In the genomic region with DNA sequence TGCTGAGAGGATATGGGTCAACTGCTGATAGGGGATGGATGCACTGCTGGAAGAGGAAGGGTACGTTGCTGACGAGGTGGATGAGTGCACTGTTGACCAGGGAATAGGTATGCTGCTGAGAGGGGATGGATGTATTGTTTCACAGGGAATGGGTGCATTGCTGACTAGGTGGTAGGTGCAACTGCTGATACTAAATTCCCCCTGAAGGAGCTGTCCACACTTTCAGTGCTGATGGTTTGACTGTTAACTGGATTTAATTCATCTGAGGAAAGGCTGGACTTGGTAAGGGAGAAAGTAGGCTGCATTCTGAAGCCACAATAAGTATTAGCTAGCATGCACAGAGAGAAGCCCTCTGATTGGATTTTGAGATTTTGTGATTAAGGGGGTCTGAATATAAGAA, we compare ENCODE assay signal across 16 cellular contexts.
DNase-seq lines count a peak whose midpoint lies in the region; ATAC-seq and TF ChIP-seq lines count a peak whose summit lies in the region.
"Had no signal": no experiment of that assay in that cellular context is flagged by ENCODE, and none has a peak within 500 bp of the region (broad histone marks: within the 10 kb centered on the region; RNA-seq: fewer than 3 reads in every experiment).

No MANE protein-coding gene starts in this region.

- no peaks in the 10 kb centered on the region for H3K4me1 Mint-ChIP-seq in progenitor cell of endocrine pancreas (ENCODE audit: low read depth)
- H3K4me1 Mint-ChIP-seq: CD14-positive monocyte had no signal

- H3K4me3 ChIP-seq in SJCRH30: no peak overlapping the region
- H3K4me3 ChIP-seq: Peyer's patch had no signal

- no peaks in the 10 kb centered on the region for H3K9me3 ChIP-seq in SJCRH30 (replicated peaks)

- peak overlapping the region; percentile 1 for H3K27ac Mint-ChIP-seq in progenitor cell of endocrine pancreas
- H3K27ac Mint-ChIP-seq: CD14-positive monocyte had no signal

- no peaks in the 10 kb centered on the region for H3K9me3 Mint-ChIP-seq in progenitor cell of endocrine pancreas (ENCODE audit: low read depth)

- no peaks in the 10 kb centered on the region for H3K4me1 ChIP-seq in SJCRH30
- H3K4me1 ChIP-seq: Peyer's patch had no signal

- TF ChIP-seq RAD21 in Ishikawa (IDR thresholded peaks at IDR 0.05; ENCODE audit: low read depth): no peak

- no peak for ATAC-seq in HG02970 (IDR thresholded peaks at IDR 0.05; ENCODE audit: low FRiP score, unreplicated experiment)

- peak; percentile 19 to 50 for DNase-seq in SJCRH30
- peak; percentile 39 for DNase-seq in iPS-NIHi11 (ENCODE audit: low spot score)
- peak; percentile 9 for DNase-seq in progenitor cell of endocrine pancreas (ENCODE audit: low spot score, unreplicated experiment)
- DNase-seq in midbrain (lab: John Stamatoyannopoulos, UW): no peak
- DNase-seq in T-helper 9 cell: no peak
- DNase-seq: DND-41, NCI-H1105 treated with DMSO at 0.1 percent for 48 hours, NCI-H1694 treated with DMSO at 0.1 percent for 48 hours, NCI-H2107, NCI-H2227 treated with DMSO at 0.1 percent for 48 hours, NCI-H510A treated with DMSO at 0.1 percent for 48 hours, Peyer's patch, SW 1271 had no signal

- no peaks in the 10 kb centered on the region for H3K27me3 Mint-ChIP-seq in progenitor cell of endocrine pancreas

- no peaks in the 10 kb centered on the region for H3K36me3 ChIP-seq in SJCRH30
- H3K36me3 ChIP-seq: Peyer's patch had no signal

- no peaks in the 10 kb centered on the region for H3K27me3 ChIP-seq in SJCRH30
- H3K27me3 ChIP-seq: Peyer's patch had no signal

- no peak for TF ChIP-seq CTCF in progenitor cell of endocrine pancreas (IDR thresholded peaks at IDR 0.05; ENCODE audit: unreplicated experiment)

- no peaks in the 10 kb centered on the region for H3K36me3 Mint-ChIP-seq in progenitor cell of endocrine pancreas (ENCODE audit: insufficient read depth)
- H3K36me3 Mint-ChIP-seq: CD14-positive monocyte had no signal

- no peak overlapping the region for H3K27ac ChIP-seq in SJCRH30
- H3K27ac ChIP-seq: Peyer's patch had no signal

- H3K4me3 Mint-ChIP-seq in progenitor cell of endocrine pancreas (ENCODE audit: low read depth): no peak overlapping the region
- H3K4me3 Mint-ChIP-seq: CD14-positive monocyte had no signal

- TF ChIP-seq EP300 in Ishikawa (IDR thresholded peaks at IDR 0.05; ENCODE audit: borderline replicate concordance): no peak

TF ChIP-seq in Ishikawa, 13 proteins besides CTCF, POLR2A, EP300 and RAD21:
- TF ChIP-seq CEBPB (IDR thresholded peaks at IDR 0.05) (no peak), TAF1 (IDR thresholded peaks at IDR 0.05; ENCODE audit: low read depth) (no peak), YY1 (IDR thresholded peaks at IDR 0.05; ENCODE audit: low read depth) (no peak)
- TF ChIP-seq, protein P1, sequence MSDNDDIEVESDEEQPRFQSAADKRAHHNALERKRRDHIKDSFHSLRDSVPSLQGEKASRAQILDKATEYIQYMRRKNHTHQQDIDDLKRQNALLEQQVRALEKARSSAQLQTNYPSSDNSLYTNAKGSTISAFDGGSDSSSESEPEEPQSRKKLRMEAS (IDR thresholded peaks at IDR 0.05): no peak
- TF ChIP-seq, protein P2, sequence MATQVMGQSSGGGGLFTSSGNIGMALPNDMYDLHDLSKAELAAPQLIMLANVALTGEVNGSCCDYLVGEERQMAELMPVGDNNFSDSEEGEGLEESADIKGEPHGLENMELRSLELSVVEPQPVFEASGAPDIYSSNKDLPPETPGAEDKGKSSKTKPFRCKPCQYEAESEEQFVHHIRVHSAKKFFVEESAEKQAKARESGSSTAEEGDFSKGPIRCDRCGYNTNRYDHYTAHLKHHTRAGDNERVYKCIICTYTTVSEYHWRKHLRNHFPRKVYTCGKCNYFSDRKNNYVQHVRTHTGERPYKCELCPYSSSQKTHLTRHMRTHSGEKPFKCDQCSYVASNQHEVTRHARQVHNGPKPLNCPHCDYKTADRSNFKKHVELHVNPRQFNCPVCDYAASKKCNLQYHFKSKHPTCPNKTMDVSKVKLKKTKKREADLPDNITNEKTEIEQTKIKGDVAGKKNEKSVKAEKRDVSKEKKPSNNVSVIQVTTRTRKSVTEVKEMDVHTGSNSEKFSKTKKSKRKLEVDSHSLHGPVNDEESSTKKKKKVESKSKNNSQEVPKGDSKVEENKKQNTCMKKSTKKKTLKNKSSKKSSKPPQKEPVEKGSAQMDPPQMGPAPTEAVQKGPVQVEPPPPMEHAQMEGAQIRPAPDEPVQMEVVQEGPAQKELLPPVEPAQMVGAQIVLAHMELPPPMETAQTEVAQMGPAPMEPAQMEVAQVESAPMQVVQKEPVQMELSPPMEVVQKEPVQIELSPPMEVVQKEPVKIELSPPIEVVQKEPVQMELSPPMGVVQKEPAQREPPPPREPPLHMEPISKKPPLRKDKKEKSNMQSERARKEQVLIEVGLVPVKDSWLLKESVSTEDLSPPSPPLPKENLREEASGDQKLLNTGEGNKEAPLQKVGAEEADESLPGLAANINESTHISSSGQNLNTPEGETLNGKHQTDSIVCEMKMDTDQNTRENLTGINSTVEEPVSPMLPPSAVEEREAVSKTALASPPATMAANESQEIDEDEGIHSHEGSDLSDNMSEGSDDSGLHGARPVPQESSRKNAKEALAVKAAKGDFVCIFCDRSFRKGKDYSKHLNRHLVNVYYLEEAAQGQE (IDR thresholded peaks at IDR 0.05; ENCODE audit: low read depth): peak; percentile 85

Comparison
In these comparisons a context has a peak if more than half of its experiments do, and no peak if none do; other contexts are left out.
1. DNase-seq: peak in SJCRH30 (2 of 2), iPS-NIHi11 (single experiment) and progenitor cell of endocrine pancreas (single experiment); none in midbrain (single experiment) and T-helper 9 cell (single experiment).